In genomic region chr1:19404748-19405147, GRCh38 we compare ENCODE assay signal across 12 cellular contexts.
A peak's percentile ranks its signal among the peaks of the same experiment; 100 is the strongest.
DNase-seq lines count a peak whose midpoint lies in the region; ATAC-seq and TF ChIP-seq lines count a peak whose summit lies in the region.
"Had no signal": no experiment of that assay in that cellular context is flagged by ENCODE, and none has a peak within 500 bp of the region (broad histone marks: within the 10 kb centered on the region; RNA-seq: fewer than 3 reads in every experiment).

No MANE protein-coding gene starts in this region.

- TF ChIP-seq CTCF in brain (conservative IDR thresholded peaks at IDR 0.05): no peak
- TF ChIP-seq CTCF in stomach (IDR thresholded peaks at IDR 0.05): no peak

- no peaks in the 10 kb centered on the region for H3K9me3 Mint-ChIP-seq in activated naive CD4-positive, alpha-beta T cell treated with anti-CD3 and anti-CD28 coated beads for 36 hours
- H3K9me3 Mint-ChIP-seq in brain: no peaks in the 10 kb centered on the region

- DNase-seq in activated naive CD4-positive, alpha-beta T cell treated with anti-CD3 and anti-CD28 coated beads for 36 hours: no peak
- DNase-seq in activated naive CD4-positive, alpha-beta T cell treated with anti-CD3 and anti-CD28 coated beads, Interleukin-2, amount 50 U/mL, for 16 hours: no peak
- DNase-seq in stomach (no peak), NOMO-1 (lab: John Stamatoyannopoulos, UW; ENCODE audit: unreplicated experiment in 2 of 2) (no peak), cortex of kidney (lab: John Stamatoyannopoulos, UW) (no peak)
- DNase-seq: activated CD8-positive, alpha-beta memory T cell treated with anti-CD3 and anti-CD28 coated beads, Interleukin-2, amount 50 U/mL, for 4 hours; amniotic stem cell had no signal

- no peak for TF ChIP-seq POLR2A in stomach (IDR thresholded peaks at IDR 0.05)

- H3K4me1 ChIP-seq in muscle layer of duodenum (ENCODE audit: control insufficient read depth in 1 of 2, insufficient read depth in 2 of 2, low read length in 2 of 2) (peaks cover 20 to 67% of the 10 kb centered on the region in 2 donors), stomach (peaks cover 48 to 93% (median 68%) of the 10 kb centered on the region in 4 donors)

- intact Hi-C loops in activated naive CD4-positive, alpha-beta T cell treated with anti-CD3 and anti-CD28 coated beads for 36 hours (cut with micrococcal nuclease): no loop called here
- intact Hi-C loops in stomach (cut with DNase I; ENCODE audit: low total_unique reads): no loop called here

- CTCF ChIA-PET in activated naive CD4-positive, alpha-beta T cell treated with anti-CD3 and anti-CD28 coated beads for 36 hours (lab: Charles Lee): no interaction called here

- H3K36me3 ChIP-seq in muscle layer of duodenum (ENCODE audit: control insufficient read depth in 1 of 2, insufficient read depth in 2 of 2, low read length in 2 of 2) (no peaks in the 10 kb centered on the region), stomach (peaks cover 0 to 19% (median 7%) of the 10 kb centered on the region in 4 donors)

- H3K4me1 Mint-ChIP-seq in activated naive CD4-positive, alpha-beta T cell treated with anti-CD3 and anti-CD28 coated beads for 36 hours (ENCODE audit: low read depth): peaks cover 77% of the 10 kb centered on the region
- H3K4me1 Mint-ChIP-seq in brain: peaks cover 95% of the 10 kb centered on the region

- TF ChIP-seq EP300 in stomach (IDR thresholded peaks at IDR 0.05): no peak

- 85 to 95% (median 94%) methylated on average over 4 to 5 of the region's 5 CpGs for WGBS in stomach, 5 donors

- H3K9me3 ChIP-seq in muscle layer of duodenum (ENCODE audit: control insufficient read depth in 1 of 2, low read length in 2 of 2) (no peaks in the 10 kb centered on the region), stomach (no peaks in the 10 kb centered on the region)

- no peak for ATAC-seq in GM21717 (IDR thresholded peaks at IDR 0.05; ENCODE audit: unreplicated experiment)
- ATAC-seq: Panc1 had no signal

- no peak overlapping the region for H3K4me3 ChIP-seq in muscle layer of duodenum (ENCODE audit: low read depth in 1 of 2, low read length in 2 of 2)
- H3K4me3 ChIP-seq in stomach: no peak overlapping the region

- peak overlapping the region; percentile 61 for H3K27ac ChIP-seq in muscle layer of duodenum (ENCODE audit: low read length)
- H3K27ac ChIP-seq in stomach: peak overlapping the region in 4 of 5 donors; percentile 41 to 73 (median 58)
- H3K27ac ChIP-seq: parathyroid adenoma had no signal

- H3K36me3 Mint-ChIP-seq in activated naive CD4-positive, alpha-beta T cell treated with anti-CD3 and anti-CD28 coated beads for 36 hours (ENCODE audit: low read depth): peaks cover 14% of the 10 kb centered on the region
- peaks cover 12% of the 10 kb centered on the region for H3K36me3 Mint-ChIP-seq in brain

- H3K27me3 ChIP-seq in muscle layer of duodenum (ENCODE audit: low read depth, low read length): no peaks in the 10 kb centered on the region
- no peaks in the 10 kb centered on the region for H3K27me3 ChIP-seq in stomach

- H3K4me3 Mint-ChIP-seq in activated naive CD4-positive, alpha-beta T cell treated with anti-CD3 and anti-CD28 coated beads for 36 hours: no peak overlapping the region
- H3K4me3 Mint-ChIP-seq in brain: peak overlapping the region in 4 of 5 experiments; percentile 35 to 71 (median 58)

- peak overlapping the region; percentile 44 for H3K27ac Mint-ChIP-seq in activated naive CD4-positive, alpha-beta T cell treated with anti-CD3 and anti-CD28 coated beads for 36 hours
- peak overlapping the region; percentile 87 to 96 (median 95) for H3K27ac Mint-ChIP-seq in brain

- no peaks in the 10 kb centered on the region for H3K27me3 Mint-ChIP-seq in activated naive CD4-positive, alpha-beta T cell treated with anti-CD3 and anti-CD28 coated beads for 36 hours (ENCODE audit: low read depth)
- no peaks in the 10 kb centered on the region for H3K27me3 Mint-ChIP-seq in brain
